8 cellular contexts compared by ENCODE assay signal in the genomic region with DNA sequence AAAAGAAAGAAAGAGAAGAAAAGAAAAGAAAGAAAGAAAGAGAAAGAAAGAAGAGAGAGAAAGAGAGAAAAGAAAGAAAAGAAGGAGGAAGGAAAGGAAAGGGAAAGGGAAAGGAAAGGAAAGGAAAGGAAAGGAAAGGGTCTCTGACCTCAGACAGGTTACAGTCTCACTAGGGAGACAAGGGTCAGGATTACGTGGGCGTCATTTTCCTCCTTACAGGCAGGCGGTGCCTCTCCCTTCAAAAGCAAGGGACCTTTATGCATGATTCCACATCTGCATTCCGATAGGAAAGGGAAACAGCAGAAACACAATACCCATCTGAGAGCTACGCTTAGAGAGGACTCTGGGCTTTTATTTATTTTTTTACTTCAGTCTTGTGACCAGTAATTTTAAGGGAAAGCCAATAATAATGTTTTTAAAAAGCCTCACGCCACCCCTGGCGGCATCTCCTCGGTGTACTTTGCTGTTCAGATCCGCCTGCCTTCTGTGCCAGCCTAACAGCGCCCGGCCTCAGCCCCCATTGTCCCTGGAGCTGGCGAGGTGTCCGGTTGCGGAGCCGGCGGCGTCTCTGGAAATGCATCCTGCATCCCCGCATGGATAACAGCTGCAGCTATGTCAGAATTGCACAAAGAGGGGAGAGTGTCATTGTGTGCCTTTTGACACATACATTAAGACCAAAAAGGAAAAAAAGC. TPM values are rescaled to one million over a fixed set of nuclear protein-coding genes. Genes with fewer than 3 reads are reported as not detected.
DNase-seq lines count a peak whose midpoint lies in the region; ATAC-seq lines count a peak whose summit lies in the region.

No MANE protein-coding gene starts in this region.

- peak; percentile 15 to 24 for ATAC-seq in naive thymus-derived CD8-positive, alpha-beta T cell
- ATAC-seq in GM21786 (IDR thresholded peaks at IDR 0.05; ENCODE audit: unreplicated experiment) (no peak), GM18868 (IDR thresholded peaks at IDR 0.05; ENCODE audit: unreplicated experiment) (no peak)

- DNase-seq in NCI-H187 (lab: John Stamatoyannopoulos, UW) = peak; percentile 57 to 73
- no peak for DNase-seq in NCI-H187 treated with DMSO at 0.1 percent for 48 hours (lab: John Stamatoyannopoulos, UW)
- peak; percentile 91 for DNase-seq in NCI-H2107 treated with DMSO at 0.1 percent for 48 hours (lab: John Stamatoyannopoulos, UW; ENCODE audit: unreplicated experiment)
- peak; percentile 15 for DNase-seq in activated effector memory CD4-positive, alpha-beta T cell treated with Interleukin-2 at 50 U/mL for 16 hours
- peak; percentile 50 for DNase-seq in foreskin melanocyte
- DNase-seq in naive thymus-derived CD8-positive, alpha-beta T cell = peak in 4 of 10 donors; percentile 17 to 58 (median 29)

- H3K4me1 Mint-ChIP-seq in naive thymus-derived CD8-positive, alpha-beta T cell = peaks cover 24 to 50% (median 39%) of the 10 kb centered on the region in 4 donors

- POLR2A ChIA-PET in naive thymus-derived CD8-positive, alpha-beta T cell (lab: Charles Lee) = interaction anchor here (0.5 to 2.7 kb wide), 5 partner anchors 40 to 402 kb away, joined by 3 to 15 read pairs (median 4); no protein-coding TSS in a partner anchor

- no peaks in the 10 kb centered on the region for H3K27me3 Mint-ChIP-seq in naive thymus-derived CD8-positive, alpha-beta T cell

- H3K27ac Mint-ChIP-seq in naive thymus-derived CD8-positive, alpha-beta T cell = peak overlapping the region; percentile 85 to 98 (median 94)

- H3K36me3 Mint-ChIP-seq in naive thymus-derived CD8-positive, alpha-beta T cell = peaks cover 0 to 7% (median 0%) of the 10 kb centered on the region in 3 donors

- H3K9me3 Mint-ChIP-seq in naive thymus-derived CD8-positive, alpha-beta T cell = no peaks in the 10 kb centered on the region

- peak overlapping the region; percentile 88 to 98 (median 96) for H3K4me3 Mint-ChIP-seq in naive thymus-derived CD8-positive, alpha-beta T cell

RNA-seq across cellular contexts. Expression of a gene that starts 0.9 kb away (rescaled TPM):
- total RNA-seq in naive thymus-derived CD8-positive, alpha-beta T cell = 100 to 1,000 TPM; 142 to 144 TPM
- polyA plus RNA-seq in naive thymus-derived CD8-positive, alpha-beta T cell = 10 to 100 TPM in 2 of 3 donors, 1 to 10 TPM in 1; 4.7 to 16.7 (median 12.9) TPM

Comparison
In these comparisons a context has a peak if more than half of its experiments do, and no peak if none do; other contexts are left out.
1. ATAC-seq: peak in naive thymus-derived CD8-positive, alpha-beta T cell (2 of 2); none in GM21786 (single experiment) and GM18868 (single experiment).